In the genomic region with DNA sequence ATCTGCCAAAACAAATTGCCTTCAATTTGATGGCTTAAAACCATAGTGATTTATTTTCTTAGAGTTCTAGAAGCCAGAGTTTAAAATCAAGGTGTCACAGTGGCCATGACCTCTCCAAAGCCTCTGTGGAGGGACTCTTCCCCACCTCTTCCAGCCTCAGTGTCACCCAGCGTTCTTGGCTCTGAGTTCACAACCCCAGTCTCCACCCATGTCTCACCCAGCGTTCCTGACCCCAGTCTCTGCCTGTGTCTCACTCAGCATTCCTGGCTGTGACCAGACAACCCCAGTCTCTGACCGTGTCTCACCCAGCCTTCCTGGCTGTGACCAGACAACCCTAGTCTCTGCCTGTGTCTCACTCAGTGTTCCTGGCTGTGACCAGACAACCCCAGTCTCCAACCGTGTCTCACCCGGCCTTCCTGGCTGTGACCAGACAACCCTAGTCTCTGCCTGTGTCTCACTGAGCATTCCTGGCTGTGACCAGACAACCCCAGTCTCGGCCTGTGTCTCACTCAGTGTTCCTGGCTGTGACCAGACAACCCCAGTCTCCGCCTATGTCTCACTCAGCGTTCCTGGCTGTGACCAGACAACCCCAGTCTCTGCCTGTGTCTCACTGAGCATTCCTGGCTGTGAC, we compare ENCODE assay signal across 18 cellular contexts.
"Had no signal": no experiment of that assay in that cellular context is flagged by ENCODE, and none has a peak within 500 bp of the region (broad histone marks: within the 10 kb centered on the region; RNA-seq: fewer than 3 reads in every experiment).

No MANE protein-coding gene starts in this region.

- H3K9me3 ChIP-seq: MG63, SK-N-SH had no signal

- H3K4me2 ChIP-seq: SK-N-SH had no signal

- DNase-seq: KBM-7, MG63, NCI-H1092 treated with DMSO at 0.1 percent for 48 hours, NCI-H1436, NCI-H187, NCI-H2029, NCI-H2081 treated with DMSO at 0.1 percent for 48 hours, NCI-H2171, NCI-H226, NCI-H446, NCI-H510A, NCI-H524 treated with DMSO at 0.1 percent for 48 hours, NCI-H69, NCI-H774, RPMI8226, SHP77, SK-N-SH had no signal

- H3K27me3 ChIP-seq: MG63 had no signal

- FAIRE-seq: RCC 7860 had no signal

- H3K9ac ChIP-seq: SK-N-SH had no signal

- H3K36me3 ChIP-seq: MG63 had no signal

- H3K4me3 ChIP-seq: MG63 had no signal
